12 cellular contexts compared by ENCODE assay signal in genomic region chr3:8421267-8421666, GRCh38.
DNase-seq lines count a peak whose midpoint lies in the region; ATAC-seq and TF ChIP-seq lines count a peak whose summit lies in the region.
"Had no signal": no experiment of that assay in that cellular context is flagged by ENCODE, and none has a peak within 500 bp of the region (broad histone marks: within the 10 kb centered on the region; RNA-seq: fewer than 3 reads in every experiment).

No MANE protein-coding gene starts in this region.

- no peak overlapping the region for H3K4me2 ChIP-seq in OCI-LY1 (ENCODE audit: low read length)

- H3K9me3 ChIP-seq in BE2C (no peaks in the 10 kb centered on the region), OCI-LY1 (ENCODE audit: low read length) (no peaks in the 10 kb centered on the region)

- no peaks in the 10 kb centered on the region for H3K27me3 ChIP-seq in BE2C
- no peaks in the 10 kb centered on the region; the same call in 1 of the 2 replicates for H3K27me3 ChIP-seq in OCI-LY1 (ENCODE audit: insufficient read depth, low read length)
- no peaks in the 10 kb centered on the region for H3K27me3 ChIP-seq in brain microvascular endothelial cell (replicated peaks)
- H3K27me3 ChIP-seq: sigmoid colon had no signal

- in situ Hi-C loops in brain microvascular endothelial cell (cut with HindIII; ENCODE audit: low pct_ligation_motif_present, low sequenced_read_pairs) = no loop called here

- peak; percentile 38 for TF ChIP-seq CTCF in BE2C (IDR thresholded peaks at IDR 0.05; ENCODE audit: low read depth, low read length)
- peak; percentile 16 for TF ChIP-seq CTCF in GM12873 (IDR thresholded peaks at IDR 0.05; ENCODE audit: insufficient read depth, low read depth, low read length, missing control alignments)
- peak; percentile 30; the same call in 1 of the 2 replicates for TF ChIP-seq CTCF in OCI-LY1 (IDR thresholded peaks at IDR 0.05; ENCODE audit: low read length)
- peak; percentile 47 for TF ChIP-seq CTCF in brain microvascular endothelial cell (IDR thresholded peaks at IDR 0.05; ENCODE audit: low read depth, low read length, missing control alignments)

- DNase-seq in BE2C = no peak
- no peak for DNase-seq in brain microvascular endothelial cell
- no peak for DNase-seq in central memory CD4-positive, alpha-beta T cell
- DNase-seq: COR-L47, natural killer cell, NCI-H2081 treated with DMSO at 0.1 percent for 48 hours, sigmoid colon had no signal

- no peaks in the 10 kb centered on the region for H4K20me1 ChIP-seq in OCI-LY1 (ENCODE audit: insufficient read depth, low read length)

- H3K9me2 ChIP-seq in OCI-LY1 (ENCODE audit: low read depth, low read length) = no peaks in the 10 kb centered on the region

- H3K79me2 ChIP-seq in OCI-LY1 (ENCODE audit: insufficient read depth, low read length) = no peaks in the 10 kb centered on the region

- no peaks in the 10 kb centered on the region for H3K4me1 ChIP-seq in BE2C
- H3K4me1 ChIP-seq in OCI-LY1 (ENCODE audit: insufficient read depth, low read length, severe bottlenecking) = no peaks in the 10 kb centered on the region

- no peaks in the 10 kb centered on the region for H3K36me3 ChIP-seq in BE2C
- no peaks in the 10 kb centered on the region for H3K36me3 ChIP-seq in OCI-LY1 (ENCODE audit: insufficient read depth, low read length)
- no peaks in the 10 kb centered on the region for H3K36me3 ChIP-seq in brain microvascular endothelial cell (replicated peaks)
- H3K36me3 ChIP-seq: sigmoid colon had no signal

- no peaks in the 10 kb centered on the region for H3F3A ChIP-seq in OCI-LY1 (ENCODE audit: insufficient read depth, low read length)

- H3K9ac ChIP-seq in OCI-LY1 (ENCODE audit: low read length) = no peak overlapping the region

- ATAC-seq in GM18907 (IDR thresholded peaks at IDR 0.05; ENCODE audit: unreplicated experiment) = no peak
- ATAC-seq in HG02852 (IDR thresholded peaks at IDR 0.05; ENCODE audit: unreplicated experiment) = no peak
- no peak for ATAC-seq in GM19395 (IDR thresholded peaks at IDR 0.05; ENCODE audit: unreplicated experiment)

- H3K4me3 ChIP-seq in BE2C (ENCODE audit: low read depth, low read length) (no peak overlapping the region), OCI-LY1 (ENCODE audit: low read depth, low read length, poor library complexity, severe bottlenecking) (no peak overlapping the region), brain microvascular endothelial cell (ENCODE audit: low read depth, low read length) (no peak overlapping the region)
- H3K4me3 ChIP-seq: sigmoid colon had no signal

- H2AFZ ChIP-seq in OCI-LY1 (ENCODE audit: low read length) = no peak overlapping the region

- no peak overlapping the region for H3K27ac ChIP-seq in OCI-LY1 (ENCODE audit: low read depth, low read length, poor library complexity, severe bottlenecking)
- H3K27ac ChIP-seq in brain microvascular endothelial cell = no peak overlapping the region
- H3K27ac ChIP-seq: sigmoid colon had no signal
